1 cellular context compared by ENCODE assay signal in the genomic region with DNA sequence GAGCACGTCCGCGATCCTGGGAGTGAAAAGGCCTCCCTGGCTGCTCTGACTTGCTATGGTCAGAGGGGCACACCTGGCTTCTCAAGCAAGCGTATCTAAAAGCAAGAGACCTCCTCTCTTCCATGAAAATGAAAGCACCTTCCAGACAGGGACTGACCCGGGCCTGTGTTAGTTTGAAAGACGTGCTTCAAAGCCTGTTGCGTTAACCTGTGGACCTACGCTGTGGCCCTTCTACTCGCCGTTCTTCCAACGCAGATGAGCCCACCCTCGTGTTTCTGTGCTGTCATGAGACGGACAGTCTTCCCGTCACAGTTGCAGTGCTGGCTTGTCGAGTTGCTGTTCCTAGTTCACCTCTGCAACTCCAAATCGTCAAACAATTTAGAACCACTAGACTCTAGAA.
TF ChIP-seq lines count a peak whose summit lies in the region.

No MANE protein-coding gene starts in this region.

TF ChIP-seq in WTC11, 78 proteins besides CTCF, POLR2A, EP300 and RAD21 (continued from another document):
- TF ChIP-seq ARID4B (CRISPR knock-in tag; IDR thresholded peaks at IDR 0.05; ENCODE audit: borderline replicate concordance), result no peak
- no peak for TF ChIP-seq MXD4 (CRISPR knock-in tag; IDR thresholded peaks at IDR 0.05; ENCODE audit: borderline replicate concordance)
- TF ChIP-seq ZBTB43 (CRISPR knock-in tag; IDR thresholded peaks at IDR 0.05), result no peak
- no peak for TF ChIP-seq ATF2 (CRISPR knock-in tag; IDR thresholded peaks at IDR 0.05; ENCODE audit: borderline replicate concordance, low read depth)
- no peak for TF ChIP-seq ZNF423 (CRISPR knock-in tag; IDR thresholded peaks at IDR 0.05)
TF ChIP-seq in WTC11: peak in this region for 1.
